In the genomic region with DNA sequence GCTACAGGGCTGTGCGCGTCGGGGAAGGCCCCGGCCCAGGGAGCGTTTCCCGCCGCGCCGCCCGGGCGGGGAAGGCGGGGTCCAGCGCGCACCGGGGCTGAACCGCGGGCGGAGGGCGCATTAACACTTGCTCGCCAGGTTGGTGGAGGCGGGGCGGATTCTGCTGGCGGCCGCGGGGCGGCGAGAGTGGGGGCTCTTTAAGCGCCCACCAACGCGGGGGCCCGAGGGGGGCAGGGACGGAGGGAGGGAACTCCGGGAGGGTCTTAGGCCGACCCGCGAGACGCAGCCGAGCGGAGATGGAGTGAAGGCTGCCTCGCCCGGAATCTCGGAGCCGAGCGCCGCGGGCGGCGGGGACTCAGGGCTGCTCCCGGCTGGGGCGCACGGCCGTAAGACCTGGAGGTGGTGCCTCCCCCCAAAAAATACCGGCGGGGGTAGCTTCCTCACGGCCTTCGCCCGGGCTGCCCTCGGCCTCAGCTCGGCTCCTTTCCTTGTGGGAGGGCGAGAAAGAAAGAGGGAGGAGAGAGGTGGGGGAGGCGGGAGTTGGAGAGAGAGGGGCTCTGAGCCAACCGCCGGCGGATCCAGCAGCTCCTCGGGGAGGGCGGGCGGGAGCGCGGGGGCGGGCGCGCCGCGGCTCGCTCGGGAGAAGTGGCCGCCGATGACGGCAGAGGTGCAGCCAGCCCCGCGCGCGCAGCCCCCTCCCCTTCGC, we compare ENCODE assay signal across 8 cellular contexts. TPM values are rescaled to one million over a fixed set of nuclear protein-coding genes. Genes with fewer than 3 reads are reported as not detected.
DNase-seq lines count a peak whose midpoint lies in the region; ATAC-seq, FAIRE-seq and TF ChIP-seq lines count a peak whose summit lies in the region.

No MANE protein-coding gene starts in this region.

- ATAC-seq in psoas muscle (peak in 2 of 4 donors; percentile 24 to 27), GM18520 (IDR thresholded peaks at IDR 0.05; ENCODE audit: unreplicated experiment) (no peak), GM21515 (IDR thresholded peaks at IDR 0.05; ENCODE audit: unreplicated experiment) (no peak)

- intact Hi-C loops in psoas muscle (cut with DNase I), result no loop called here

- FAIRE-seq in frontal cortex (lab: Jason Lieb, UNC), result no peak

- peak overlapping the region; percentile 66 for H3K4me3 ChIP-seq in psoas muscle

- WGBS in psoas muscle, 3 donors, result 0 to 1% (median 1%) methylated on average over 48 to 84 of the region's 84 CpGs

- H3K9me3 ChIP-seq in psoas muscle, result no peaks in the 10 kb centered on the region

- peaks cover 0 to 98% (median 58%) of the 10 kb centered on the region in 3 donors for H3K27me3 ChIP-seq in psoas muscle (ENCODE audit: insufficient read depth in 3 of 3, low read length in 2 of 3)

- H3K36me3 ChIP-seq in psoas muscle (ENCODE audit: insufficient read depth in 1 of 2, low read depth in 1 of 2), result no peaks in the 10 kb centered on the region

- DNase-seq in GM03348 (ENCODE audit: low spot score) (peak; percentile 76), RKO (ENCODE audit: low spot score) (peak; percentile 49), frontal cortex (ENCODE audit: low spot score in 2 of 2) (peak; percentile 61 to 72), psoas muscle (peak; percentile 51 to 53), NCI-H2081 (lab: John Stamatoyannopoulos, UW) (no peak), NCI-H2107 treated with DMSO at 0.1 percent for 48 hours (lab: John Stamatoyannopoulos, UW; ENCODE audit: unreplicated experiment) (no peak)

- no peak for TF ChIP-seq CTCF in psoas muscle (IDR thresholded peaks at IDR 0.05)

- peaks cover 23% of the 10 kb centered on the region for H3K4me1 ChIP-seq in psoas muscle

- H3K27ac ChIP-seq in psoas muscle, result no peak overlapping the region

RNA-seq across cellular contexts. Expression of a gene that starts 0.4 kb away (rescaled TPM):
- 0.41 TPM for total RNA-seq in frontal cortex
- under 1 TPM in 2 of 4 donors, not detected in 2; 0.06 to 0.12 TPM for total RNA-seq in psoas muscle
- polyA plus RNA-seq in psoas muscle, result under 1 TPM; 0.01 to 0.03 (median 0.01) TPM

RNA-seq across cellular contexts. Expression of a gene that starts 45.1 kb away (rescaled TPM):
- total RNA-seq in frontal cortex (11.8 TPM), psoas muscle (10 to 100 TPM in 2 of 4 donors, 1 to 10 TPM in 2; 6.8 to 15.8 (median 11.5) TPM)
- 10 to 100 TPM in 1 of 3 donors, 1 to 10 TPM in 2; 4.3 to 16.0 (median 8.0) TPM for polyA plus RNA-seq in psoas muscle

RNA-seq across cellular contexts. Expression of a gene that starts 56.7 kb away (rescaled TPM):
- total RNA-seq in frontal cortex (0.41 TPM), psoas muscle (under 1 TPM; 0.15 to 0.34 (median 0.26) TPM)
- polyA plus RNA-seq in psoas muscle, result under 1 TPM; 0.14 to 0.18 (median 0.16) TPM

Comparison
In these comparisons a context has a peak if more than half of its experiments do, and no peak if none do; other contexts are left out.
1. DNase-seq: peak in GM03348 (single experiment), RKO (single experiment), frontal cortex (2 of 2) and psoas muscle (2 of 2); none in NCI-H2081 (0 of 2) and NCI-H2107 treated with DMSO at 0.1 percent for 48 hours (single experiment).